ENCODE assay signal across 8 cellular contexts in the genomic region with DNA sequence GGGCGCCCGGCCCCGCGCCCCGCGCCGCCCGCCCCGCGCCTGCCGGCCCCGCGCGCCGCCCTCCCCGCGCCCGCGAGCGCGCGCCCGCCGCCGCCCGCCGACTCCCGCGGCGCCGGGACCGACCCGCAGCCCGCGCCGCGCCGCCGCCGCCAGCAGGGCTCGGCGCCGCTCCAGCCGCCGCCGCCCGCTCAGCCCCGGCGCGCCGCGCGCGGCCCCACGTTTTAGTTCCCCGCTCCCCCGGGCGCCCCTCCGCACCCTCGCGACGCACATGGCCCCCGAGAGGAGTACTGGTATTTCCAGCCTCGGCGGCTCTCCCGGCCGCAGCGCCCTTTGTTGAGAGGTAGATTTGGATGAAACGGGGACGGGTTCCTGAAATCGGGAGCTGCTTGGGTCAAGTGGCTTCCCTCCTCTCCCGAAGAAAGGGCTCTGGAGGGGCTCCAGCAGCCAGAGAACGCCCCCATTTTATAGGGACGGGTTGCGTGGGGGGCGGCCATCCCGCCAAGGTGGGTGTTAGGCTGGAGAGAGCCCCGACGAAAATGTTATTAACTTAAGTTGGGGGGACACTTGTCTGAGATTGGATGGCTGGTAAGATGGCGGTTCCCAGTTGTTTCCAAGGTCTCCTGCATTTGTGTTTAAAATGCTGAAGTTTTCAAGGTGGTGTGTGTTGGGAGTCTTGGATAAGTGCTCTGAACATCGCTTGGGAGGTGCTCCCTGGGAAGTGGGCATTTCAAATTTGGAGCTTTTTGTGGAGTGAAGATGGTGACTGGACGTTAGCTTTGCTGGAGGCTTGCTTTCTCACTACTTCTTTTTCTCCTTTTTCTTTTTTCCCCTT. TPM values are rescaled to one million over a fixed set of nuclear protein-coding genes. Genes with fewer than 3 reads are reported as not detected.
DNase-seq lines count a peak whose midpoint lies in the region; ATAC-seq and TF ChIP-seq lines count a peak whose summit lies in the region.

No MANE protein-coding gene starts in this region.

- H3K27ac ChIP-seq in GM23248 = no peak overlapping the region
- H3K27ac ChIP-seq in fibroblast of lung (ENCODE audit: insufficient read depth, low read length) = no peak overlapping the region

- 2 to 3% methylated on average over 28 to 44 of the region's 82 CpGs for WGBS in GM23248 (ENCODE audit: low coverage in 1 of 2, low lambda C conversion rate in 2 of 2, missing lambda C conversion rate in 2 of 2), 2 experiments

- H4K20me1 ChIP-seq in GM23248 (ENCODE audit: insufficient read depth) (no peaks in the 10 kb centered on the region), fibroblast of lung (ENCODE audit: control insufficient read depth, extremely low read depth, insufficient read depth, low read length) (peaks cover 3% of the 10 kb centered on the region)

- CTCF ChIA-PET in activated CD8-positive, alpha-beta T cell treated with anti-CD3 and anti-CD28 coated beads, Interleukin-2, amount 10 ng/mL, durations not matched to agents 7 days and 5 days (lab: Charles Lee) = interaction anchor here (1.4 kb wide), 1 partner anchor 10 kb away, joined by 3 read pairs; no protein-coding TSS in a partner anchor

- H3K27ac Mint-ChIP-seq in activated CD8-positive, alpha-beta T cell treated with anti-CD3 and anti-CD28 coated beads, Interleukin-2, amount 10 ng/mL, durations not matched to agents 7 days and 5 days = peak overlapping the region; percentile 82
- peak overlapping the region; percentile 84 for H3K27ac Mint-ChIP-seq in neural crest cell (ENCODE audit: unreplicated experiment)

- peaks cover 53% of the 10 kb centered on the region for H3K4me1 ChIP-seq in GM23248 (ENCODE audit: insufficient read depth)
- no peaks in the 10 kb centered on the region for H3K4me1 ChIP-seq in fibroblast of lung (ENCODE audit: control insufficient read depth, extremely low read depth, insufficient read depth, low read length)

- peak overlapping the region; percentile 90 for H3K4me3 ChIP-seq in GM23248
- peak overlapping the region; percentile 40 to 74 (median 62) for H3K4me3 ChIP-seq in fibroblast of lung (replicated peaks in 1 of 4; ENCODE audit: control extremely low read depth in 1 of 4, insufficient read depth in 1 of 4, low read depth in 3 of 4, low read length in 4 of 4)

- H3K9me3 Mint-ChIP-seq in activated CD8-positive, alpha-beta T cell treated with anti-CD3 and anti-CD28 coated beads, Interleukin-2, amount 10 ng/mL, durations not matched to agents 7 days and 5 days (ENCODE audit: insufficient read depth) = no peaks in the 10 kb centered on the region
- no peaks in the 10 kb centered on the region for H3K9me3 Mint-ChIP-seq in neural crest cell

- H3K79me2 ChIP-seq in GM23248 (ENCODE audit: insufficient read depth) (peaks cover 71% of the 10 kb centered on the region), fibroblast of lung (ENCODE audit: control insufficient read depth, insufficient read depth, low read length) (peaks cover 4% of the 10 kb centered on the region)

- H3K36me3 Mint-ChIP-seq in activated CD8-positive, alpha-beta T cell treated with anti-CD3 and anti-CD28 coated beads, Interleukin-2, amount 10 ng/mL, durations not matched to agents 7 days and 5 days (ENCODE audit: low read depth) = peaks cover 29% of the 10 kb centered on the region
- peaks cover 9% of the 10 kb centered on the region for H3K36me3 Mint-ChIP-seq in neural crest cell (ENCODE audit: low read depth)

- H3K4me1 Mint-ChIP-seq in activated CD8-positive, alpha-beta T cell treated with anti-CD3 and anti-CD28 coated beads, Interleukin-2, amount 10 ng/mL, durations not matched to agents 7 days and 5 days (ENCODE audit: low read depth) = peaks cover 61% of the 10 kb centered on the region
- H3K4me1 Mint-ChIP-seq in neural crest cell = peaks cover 57% of the 10 kb centered on the region

- H2AFZ ChIP-seq in GM23248 = peak overlapping the region; percentile 77
- no peak overlapping the region for H2AFZ ChIP-seq in fibroblast of lung (ENCODE audit: low read length)

- in situ Hi-C loops in GM23248 (cut with MboI) = no loop called here

- peaks cover 44% of the 10 kb centered on the region for H3K27me3 Mint-ChIP-seq in activated CD8-positive, alpha-beta T cell treated with anti-CD3 and anti-CD28 coated beads, Interleukin-2, amount 10 ng/mL, durations not matched to agents 7 days and 5 days (ENCODE audit: low read depth)
- H3K27me3 Mint-ChIP-seq in neural crest cell (ENCODE audit: low read depth) = peaks cover 77% of the 10 kb centered on the region

- peaks cover 5% of the 10 kb centered on the region; the same call in 1 of the 2 replicates for H3K36me3 ChIP-seq in GM23248 (ENCODE audit: low read depth)
- no peaks in the 10 kb centered on the region for H3K36me3 ChIP-seq in fibroblast of lung (ENCODE audit: control insufficient read depth, insufficient read depth, low read length)

- H3K9me2 ChIP-seq in GM23248 (ENCODE audit: insufficient read depth) = no peaks in the 10 kb centered on the region

- peak overlapping the region; percentile 82 for H3K4me3 Mint-ChIP-seq in activated CD8-positive, alpha-beta T cell treated with anti-CD3 and anti-CD28 coated beads, Interleukin-2, amount 10 ng/mL, durations not matched to agents 7 days and 5 days
- H3K4me3 Mint-ChIP-seq in neural crest cell = peak overlapping the region; percentile 96

- H3K9me3 ChIP-seq in GM23248 (ENCODE audit: low read depth) (no peaks in the 10 kb centered on the region), fibroblast of lung (ENCODE audit: control insufficient read depth, insufficient read depth, low read depth, low read length) (no peaks in the 10 kb centered on the region)

- no peak for TF ChIP-seq CTCF in fibroblast of lung (conservative IDR thresholded peaks at IDR 0.05 in 1 of 2, IDR thresholded peaks at IDR 0.05 in 1 of 2; ENCODE audit: low read depth in 1 of 2, low read length in 2 of 2)
- no peak for TF ChIP-seq CTCF in neural crest cell (conservative IDR thresholded peaks at IDR 0.05)

- 0 out of 2 replicates have a peak, but pooled peaks cover 5% of the 10 kb centered on the region for H3K27me3 ChIP-seq in GM23248 (replicated peaks; ENCODE audit: insufficient read depth)
- H3K27me3 ChIP-seq in fibroblast of lung (ENCODE audit: control insufficient read depth, insufficient read depth, low read length) = peaks cover 20% of the 10 kb centered on the region

- H3K9ac ChIP-seq in GM23248 (peak overlapping the region; percentile 80), fibroblast of lung (ENCODE audit: insufficient read depth, low read length) (no peak overlapping the region)

- DNase-seq in A172 (ENCODE audit: low spot score) (peak; percentile 16), GM23248 (peak; percentile 59), fibroblast of lung (ENCODE audit: low read depth in 2 of 2) (no peak), neural crest cell (ENCODE audit: low read depth, low spot score) (no peak), SKM-1 treated with dmso at 0.1 percent for 144 hours (lab: John Stamatoyannopoulos, UW; ENCODE audit: unreplicated experiment) (no peak), NCI-H345 (lab: John Stamatoyannopoulos, UW) (no peak), middle frontal gyrus (ENCODE audit: extremely low spot score, low spot score) (no peak)
- DNase-seq in activated CD8-positive, alpha-beta T cell treated with anti-CD3 and anti-CD28 coated beads, Interleukin-2, amount 10 ng/mL, durations not matched to agents 7 days and 5 days = peak; percentile 24

- POLR2A ChIA-PET in activated CD8-positive, alpha-beta T cell treated with anti-CD3 and anti-CD28 coated beads, Interleukin-2, amount 10 ng/mL, durations not matched to agents 7 days and 5 days (lab: Charles Lee) = interaction anchor here (0.6 to 2.5 kb wide), 4 partner anchors 8 to 121 kb away, joined by 3 to 9 read pairs (median 6); no protein-coding TSS in a partner anchor

- H3F3A ChIP-seq in GM23248 (ENCODE audit: insufficient read depth) = peaks cover 42% of the 10 kb centered on the region; the same call in 1 of the 2 replicates

- peak overlapping the region; percentile 89 for H3K4me2 ChIP-seq in GM23248 (ENCODE audit: unreplicated experiment)
- H3K4me2 ChIP-seq in fibroblast of lung (ENCODE audit: extremely low read depth, insufficient read depth, low read length) = peak overlapping the region; percentile 61

- ATAC-seq in activated CD8-positive, alpha-beta T cell treated with anti-CD3 and anti-CD28 coated beads, Interleukin-2, amount 10 ng/mL, durations not matched to agents 7 days and 5 days = no peak

RNA-seq across cellular contexts. Expression of a gene that starts 1.1 kb away (rescaled TPM):
- 116 and 120 TPM in 2 replicates for total RNA-seq in A172 (2014; rRNA removed; shearing (Covaris generic))
- 66.0 and 77.1 TPM in 2 replicates for total RNA-seq in GM23248 (2014; rRNA removed; shearing (Covaris generic))
- polyA plus RNA-seq in GM23248 (2016; fragmentation: Nextera tagmentation; extraction: Ambion mirVana) (37.6 and 38.0 TPM in 2 replicates), fibroblast of lung (30.6 and 44.3 TPM in 2 replicates)
- 10 to 100 TPM; 26.2 to 26.4 TPM for total RNA-seq in activated CD8-positive, alpha-beta T cell treated with anti-CD3 and anti-CD28 coated beads, Interleukin-2, amount 10 ng/mL, durations not matched to agents 7 days and 5 days
- total RNA-seq in fibroblast of lung (41.6 and 53.2 TPM in 2 replicates), neural crest cell (46.4 and 49.9 TPM in 2 replicates)
- 33.8 and 42.1 TPM in 2 replicates for polyA plus RNA-seq in fibroblast of lung (2012)
- polyA minus RNA-seq in fibroblast of lung (ENCODE audit: low replicate concordance) = 22.7 and 28.6 TPM in 2 replicates

RNA-seq across cellular contexts. Expression of a gene that starts 5.9 kb away (rescaled TPM):
- 90.5 and 122 TPM in 2 replicates for total RNA-seq in A172 (2014; rRNA removed; shearing (Covaris generic))
- 26.4 and 48.2 TPM in 2 replicates for total RNA-seq in GM23248 (2014; rRNA removed; shearing (Covaris generic))
- polyA plus RNA-seq in GM23248 (2016; fragmentation: Nextera tagmentation; extraction: Ambion mirVana) (103 and 104 TPM in 2 replicates), fibroblast of lung (39.0 and 39.6 TPM in 2 replicates)
- total RNA-seq in activated CD8-positive, alpha-beta T cell treated with anti-CD3 and anti-CD28 coated beads, Interleukin-2, amount 10 ng/mL, durations not matched to agents 7 days and 5 days = 10 to 100 TPM; 59.7 to 63.3 TPM
- total RNA-seq in fibroblast of lung (42.3 and 54.2 TPM in 2 replicates), neural crest cell (31.1 and 35.1 TPM in 2 replicates)
- 43.7 and 50.3 TPM in 2 replicates for polyA plus RNA-seq in fibroblast of lung (2012)
- polyA minus RNA-seq in fibroblast of lung (ENCODE audit: low replicate concordance) = 4.7 TPM in 1 of 2 replicates, not detected in the other

RNA-seq across cellular contexts. Expression of a gene that starts 23.2 kb away (rescaled TPM):
- not detected in 2 replicates for total RNA-seq in A172 (2014; rRNA removed; shearing (Covaris generic))
- not detected in 2 replicates for total RNA-seq in GM23248 (2014; rRNA removed; shearing (Covaris generic))
- polyA plus RNA-seq in GM23248 (2016; fragmentation: Nextera tagmentation; extraction: Ambion mirVana) = not detected in 2 replicates
- under 1 TPM; 0.70 to 0.90 TPM for total RNA-seq in activated CD8-positive, alpha-beta T cell treated with anti-CD3 and anti-CD28 coated beads, Interleukin-2, amount 10 ng/mL, durations not matched to agents 7 days and 5 days
- total RNA-seq in fibroblast of lung = under 0.01 TPM in 1 of 2 replicates, not detected in the other
- not detected in 2 replicates for polyA plus RNA-seq in fibroblast of lung
- polyA plus RNA-seq in fibroblast of lung (2012) = not detected in 2 replicates
- not detected in 2 replicates for polyA minus RNA-seq in fibroblast of lung (ENCODE audit: low replicate concordance)
- total RNA-seq in neural crest cell = 1.5 and 1.6 TPM in 2 replicates

Comparison
In these comparisons a context has a peak if more than half of its experiments do, and no peak if none do; other contexts are left out.
1. DNase-seq: peak in A172 (single experiment), GM23248 (single experiment) and activated CD8-positive, alpha-beta T cell treated with anti-CD3 and anti-CD28 coated beads, Interleukin-2, amount 10 ng/mL, durations not matched to agents 7 days and 5 days (single experiment); none in fibroblast of lung (0 of 2), neural crest cell (single experiment), SKM-1 treated with dmso at 0.1 percent for 144 hours (single experiment), NCI-H345 (single experiment) and middle frontal gyrus (single experiment).